In genomic region chr18:46096651-46097300, GRCh38 we compare ENCODE assay signal across 8 cellular contexts. TPM values are rescaled to one million over a fixed set of nuclear protein-coding genes. Genes with fewer than 3 reads are reported as not detected.
DNase-seq lines count a peak whose midpoint lies in the region; ATAC-seq, FAIRE-seq and TF ChIP-seq lines count a peak whose summit lies in the region.

No MANE protein-coding gene starts in this region.

- H3K23ac ChIP-seq in mesendoderm (ENCODE audit: low read length), result no peak overlapping the region

- peak overlapping the region; percentile 45 for H3K56ac ChIP-seq in mesendoderm (ENCODE audit: low read length)

- H3K4ac ChIP-seq in mesendoderm (ENCODE audit: low read depth, low read length), result no peak overlapping the region

- no peaks in the 10 kb centered on the region for H3K36me3 ChIP-seq in CD8-positive, alpha-beta T cell (ENCODE audit: insufficient read depth, low read length)
- no peaks in the 10 kb centered on the region for H3K36me3 ChIP-seq in mesendoderm (ENCODE audit: control insufficient read depth, insufficient read depth, low read length)

- intact Hi-C loops in CD8-positive, alpha-beta T cell (cut with DNase I, micrococcal nuclease), result loop anchor here (2.0 to 10.0 kb wide), 4 partner anchors 24 to 1048 kb away; partner anchors contain the start of gene PSTPIP2 (in 1 of the 2)

- H3K4me2 ChIP-seq in mesendoderm (ENCODE audit: low read length), result peak overlapping the region; percentile 50

- no peak for TF ChIP-seq CTCF in CD8-positive, alpha-beta T cell (IDR thresholded peaks at IDR 0.05)
- TF ChIP-seq CTCF in cardiac fibroblast (IDR thresholded peaks at IDR 0.05; ENCODE audit: low read depth, low read length), result no peak

- peak overlapping the region; percentile 82 for H3K27ac ChIP-seq in CD8-positive, alpha-beta T cell (ENCODE audit: low read depth, low read length)
- H3K27ac ChIP-seq in mesendoderm (ENCODE audit: low read depth, low read length), result no peak overlapping the region

- no peak overlapping the region for H3K18ac ChIP-seq in mesendoderm (ENCODE audit: low read length)

- peak overlapping the region; percentile 98 for H3K27ac Mint-ChIP-seq in CD8-positive, alpha-beta T cell

- POLR2A ChIA-PET in CD8-positive, alpha-beta T cell (lab: Charles Lee), result interaction anchor here (0.9 to 2.1 kb wide), 3 partner anchors 16 to 434 kb away, joined by 3 to 9 read pairs (median 4); a partner anchor contains a TSS

- H3K9ac ChIP-seq in mesendoderm (ENCODE audit: low read length), result peak overlapping the region; percentile 97

- no peak overlapping the region for H2AK5ac ChIP-seq in mesendoderm (ENCODE audit: low read length)

- H3K9me3 ChIP-seq in CD8-positive, alpha-beta T cell (ENCODE audit: low read length), result no peaks in the 10 kb centered on the region

- H3K27me3 Mint-ChIP-seq in CD8-positive, alpha-beta T cell (ENCODE audit: low read depth), result no peaks in the 10 kb centered on the region

- FAIRE-seq in GM19239 (lab: Jason Lieb, UNC), result no peak
- FAIRE-seq in H54 (lab: Jason Lieb, UNC), result no peak

- CTCF ChIA-PET in CD8-positive, alpha-beta T cell (lab: Charles Lee), result interaction anchor here (0.6 to 2.0 kb wide), 3 partner anchors 14 to 172 kb away, joined by 3 to 11 read pairs (median 3); a partner anchor contains a TSS

- WGBS in mesendoderm (ENCODE audit: extremely low coverage, insufficient coverage, low lambda C conversion rate), result no CpG with 5 or more reads among the region's 22 CpGs

- peaks cover 2% of the 10 kb centered on the region for H3K79me1 ChIP-seq in mesendoderm (ENCODE audit: low read length)

- H3K79me2 ChIP-seq in mesendoderm (ENCODE audit: control insufficient read depth, insufficient read depth, low read length), result peaks cover 43% of the 10 kb centered on the region

- peaks cover 34% of the 10 kb centered on the region for H3K4me1 Mint-ChIP-seq in CD8-positive, alpha-beta T cell (ENCODE audit: low read depth)

- H4K5ac ChIP-seq in mesendoderm (ENCODE audit: low read length), result no peak overlapping the region

- DNase-seq in CD8-positive, alpha-beta T cell, result peak in 1 of 7 experiments; percentile 48
- DNase-seq in KBM-7, result peak; percentile 41
- DNase-seq in cardiac fibroblast (ENCODE audit: low read depth in 2 of 2), result peak in 1 of 2 donors; percentile 18
- peak; percentile 14 for DNase-seq in mesendoderm
- no peak for DNase-seq in dermis blood vessel endothelial cell
- DNase-seq in GM19239 (ENCODE audit: insufficient read length, low spot score), result no peak
- DNase-seq in NCI-H510A treated with DMSO at 0.1 percent for 48 hours (lab: John Stamatoyannopoulos, UW), result no peak
- no peak for DNase-seq in H54 (ENCODE audit: insufficient read length, low spot score)

- peaks cover 40% of the 10 kb centered on the region for H3K36me3 Mint-ChIP-seq in CD8-positive, alpha-beta T cell

- H4K8ac ChIP-seq in mesendoderm (ENCODE audit: low read depth, low read length), result no peak overlapping the region

- H3K4me1 ChIP-seq in CD8-positive, alpha-beta T cell (ENCODE audit: insufficient read depth, low read length), result peaks cover 33% of the 10 kb centered on the region
- peaks cover 3% of the 10 kb centered on the region for H3K4me1 ChIP-seq in mesendoderm (ENCODE audit: control insufficient read depth, low read depth, low read length)

- H3K27me3 ChIP-seq in CD8-positive, alpha-beta T cell (ENCODE audit: insufficient read depth, low read length), result no peaks in the 10 kb centered on the region
- H3K27me3 ChIP-seq in mesendoderm (ENCODE audit: insufficient read depth, low read length, poor library complexity), result no peaks in the 10 kb centered on the region

- H2BK15ac ChIP-seq in mesendoderm (replicated peaks; ENCODE audit: low read depth), result no peak overlapping the region

- H2BK120ac ChIP-seq in mesendoderm (ENCODE audit: low read depth, low read length), result no peak overlapping the region

- in situ Hi-C loops in KBM-7 (cut with MboI; ENCODE audit: low pct_unique_long_range_greater_than_20kb, low sequenced_read_pairs), result no loop called here

- peak overlapping the region; percentile 98 for H3K4me3 Mint-ChIP-seq in CD8-positive, alpha-beta T cell

- ATAC-seq in CD8-positive, alpha-beta T cell, result no peak

- TF ChIP-seq POLR2A in H54 (IDR thresholded peaks at IDR 0.05; ENCODE audit: low read depth, low read length), result no peak

- H3K9me3 Mint-ChIP-seq in CD8-positive, alpha-beta T cell, result no peaks in the 10 kb centered on the region

- H3K4me3 ChIP-seq in CD8-positive, alpha-beta T cell (ENCODE audit: low read depth, low read length), result peak overlapping the region; percentile 60
- H3K4me3 ChIP-seq in cardiac fibroblast (replicated peaks in 1 of 2; ENCODE audit: low read depth in 2 of 2, low read length in 2 of 2) (peak overlapping the region; percentile 77 to 85), mesendoderm (ENCODE audit: low read length) (peak overlapping the region; percentile 96)

- H2BK5ac ChIP-seq in mesendoderm (ENCODE audit: low read length), result no peak overlapping the region

RNA-seq across cellular contexts. Expression of gene ATP5F1A, which starts 1.3 kb away (rescaled TPM):
- total RNA-seq in CD8-positive, alpha-beta T cell, result 100 to 1,000 TPM; 208 to 212 TPM
- 381 TPM for polyA plus RNA-seq in mesendoderm (2013, experiment 1 of 2)
- polyA plus RNA-seq in mesendoderm (2013, experiment 2 of 2), result 380 TPM
- 911 and 931 TPM in 2 replicates for total RNA-seq in dermis blood vessel endothelial cell

RNA-seq across cellular contexts. Expression of gene HAUS1, which starts 7.4 kb away (rescaled TPM):
- total RNA-seq in CD8-positive, alpha-beta T cell, result 1 to 10 TPM; 6.3 to 8.8 TPM
- polyA plus RNA-seq in mesendoderm (2013, experiment 1 of 2), result 148 TPM
- polyA plus RNA-seq in mesendoderm (2013, experiment 2 of 2), result 213 TPM
- total RNA-seq in dermis blood vessel endothelial cell, result 87.6 and 102 TPM in 2 replicates

RNA-seq across cellular contexts. Expression of gene PSTPIP2, which starts 24.7 kb away (rescaled TPM):
- 1 to 10 TPM; 6.4 to 6.6 TPM for total RNA-seq in CD8-positive, alpha-beta T cell
- 1.7 TPM for polyA plus RNA-seq in mesendoderm (2013, experiment 1 of 2)
- 1.9 TPM for polyA plus RNA-seq in mesendoderm (2013, experiment 2 of 2)
- 0.56 and 0.68 TPM in 2 replicates for total RNA-seq in dermis blood vessel endothelial cell

Comparison
In these comparisons a context has a peak if more than half of its experiments do, and no peak if none do; other contexts are left out.
1. DNase-seq: peak in KBM-7 (single experiment) and mesendoderm (single experiment); none in dermis blood vessel endothelial cell (single experiment), GM19239 (single experiment), NCI-H510A treated with DMSO at 0.1 percent for 48 hours (single experiment) and H54 (single experiment).
2. Peak in every context shown above with its lines, with median percentiles within 50 percentile points of each other: H3K4me3 ChIP-seq.